28 cellular contexts compared by ENCODE assay signal in the genomic region with DNA sequence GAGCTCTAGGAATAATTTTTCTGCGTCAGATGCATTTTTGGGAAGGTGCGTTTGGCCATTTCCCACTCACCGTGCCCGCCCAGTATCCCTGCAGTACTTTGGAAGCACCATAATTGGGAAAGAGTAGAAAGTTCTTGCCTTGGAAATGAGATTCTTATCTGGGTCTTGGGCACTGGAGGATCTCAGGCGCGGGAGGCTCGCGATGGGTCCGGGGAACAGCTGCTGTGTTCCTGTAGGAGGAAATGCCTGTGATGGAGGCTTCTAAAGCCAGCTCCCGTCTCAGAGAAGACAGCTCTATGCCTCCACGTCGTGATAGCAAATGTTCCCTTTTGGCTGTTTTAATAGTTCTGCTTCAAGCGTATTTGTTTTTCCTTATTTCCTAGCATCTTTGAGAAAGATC.
DNase-seq lines count a peak whose midpoint lies in the region; ATAC-seq, FAIRE-seq and TF ChIP-seq lines count a peak whose summit lies in the region.
"Had no signal": no experiment of that assay in that cellular context is flagged by ENCODE, and none has a peak within 500 bp of the region (broad histone marks: within the 10 kb centered on the region; RNA-seq: fewer than 3 reads in every experiment).

No MANE protein-coding gene starts in this region.

- DNase-seq in SK-N-DZ (ENCODE audit: low spot score) (peak; percentile 45), cerebellum (ENCODE audit: low spot score) (peak; percentile 23), dorsolateral prefrontal cortex (peak in 6 of 10 donors; percentile 25 to 69 (median 48)), occipital lobe (lab: John Stamatoyannopoulos, UW) (peak; percentile 26), caudate nucleus (lab: John Stamatoyannopoulos, UW) (no peak), putamen (ENCODE audit: low spot score) (no peak), frontal cortex (ENCODE audit: low spot score in 2 of 2) (no peak)
- DNase-seq: 8988T; ACHN; BE2C; C1 segment of cervical spinal cord; CD4-positive, alpha-beta memory T cell; CD4-positive, CD25-positive, alpha-beta regulatory T cell; CD8-positive, alpha-beta memory T cell; COR-L47; DMS 273 treated with DMSO at 0.1 percent for 48 hours; DMS153; DMS53; DMS79; DND-41; EL; GF-D8 had no signal

- no peaks in the 10 kb centered on the region for H3K27me3 ChIP-seq in dorsolateral prefrontal cortex
- H3K27me3 ChIP-seq: BE2C, BLaER1 had no signal

- no peak for TF ChIP-seq CTCF in dorsolateral prefrontal cortex (IDR thresholded peaks at IDR 0.05 in 54 of 56, conservative IDR thresholded peaks at IDR 0.05 in 2 of 56; ENCODE audit: low read depth in 1 of 56, partially characterized antibody in 56 of 56)

- H3K27ac ChIP-seq in dorsolateral prefrontal cortex (peak overlapping the region in 43 of 59 donors; percentile 5 to 82 (median 47)), caudate nucleus (ENCODE audit: low read depth, low read length) (no peak overlapping the region)
- H3K27ac ChIP-seq: BLaER1 had no signal

- peak overlapping the region in 10 of 59 donors; percentile 1 to 26 (median 10) for H3K4me3 ChIP-seq in dorsolateral prefrontal cortex
- H3K4me3 ChIP-seq: BLaER1 had no signal

- intact Hi-C loops in dorsolateral prefrontal cortex (cut with DNase I): no loop called here

- no peak for ATAC-seq in GM21381 (IDR thresholded peaks at IDR 0.05; ENCODE audit: unreplicated experiment)

- FAIRE-seq in frontal cortex (lab: Jason Lieb, UNC): no peak
- FAIRE-seq: A204.1, G401.6, GM12891, GM19239 had no signal

Comparison
In these comparisons a context has a peak if more than half of its experiments do, and no peak if none do; other contexts are left out.
1. DNase-seq: peak in SK-N-DZ (single experiment), cerebellum (single experiment), dorsolateral prefrontal cortex (6 of 10) and occipital lobe (single experiment); none in caudate nucleus (0 of 61), putamen (single experiment) and frontal cortex (0 of 2).